ENCODE assay signal across 14 cellular contexts in genomic region chr7:132393789-132394261, GRCh38.
DNase-seq lines count a peak whose midpoint lies in the region; ATAC-seq, FAIRE-seq and TF ChIP-seq lines count a peak whose summit lies in the region.
"Had no signal": no experiment of that assay in that cellular context is flagged by ENCODE, and none has a peak within 500 bp of the region (broad histone marks: within the 10 kb centered on the region; RNA-seq: fewer than 3 reads in every experiment).

No MANE protein-coding gene starts in this region.

- H3K4me3 ChIP-seq in SK-N-SH (ENCODE audit: low read depth in 2 of 2, low read length in 1 of 2) (no peak overlapping the region), pancreas (no peak overlapping the region), transverse colon (no peak overlapping the region)
- H3K4me3 ChIP-seq: BLaER1 treated with 17β-estradiol and CSF1 and Interleukin-3, amounts not matched to agents 10 nM and 100 nM; HAP-1; SK-N-MC had no signal

- H3K36me3 ChIP-seq in SK-N-SH (replicated peaks in 1 of 2; ENCODE audit: control insufficient read depth in 1 of 2, insufficient read depth in 2 of 2, low read length in 1 of 2) (no peaks in the 10 kb centered on the region), pancreas (no peaks in the 10 kb centered on the region), transverse colon (no peaks in the 10 kb centered on the region)
- H3K36me3 ChIP-seq: BLaER1 treated with 17β-estradiol and CSF1 and Interleukin-3, amounts not matched to agents 10 nM and 100 nM; HAP-1 had no signal

- intact Hi-C loops in Right ventricle myocardium inferior (cut with DNase I) = no loop called here
- intact Hi-C loops in pancreas (cut with DNase I) = no loop called here
- intact Hi-C loops in transverse colon (cut with DNase I; ENCODE audit: low total_unique reads) = no loop called here

- no peak for TF ChIP-seq CTCF in SK-N-SH (IDR thresholded peaks at IDR 0.05)
- no peak for TF ChIP-seq CTCF in pancreas (IDR thresholded peaks at IDR 0.05)
- TF ChIP-seq CTCF in transverse colon (IDR thresholded peaks at IDR 0.05) = no peak

- H3K27ac ChIP-seq in SK-N-SH (ENCODE audit: low read depth in 2 of 2, low read length in 1 of 2) (peak overlapping the region in 1 of 2 experiments; percentile 14; a peak in 2 of 4 replicates), pancreas (no peak overlapping the region), transverse colon (no peak overlapping the region)
- H3K27ac ChIP-seq: BLaER1 treated with 17β-estradiol and CSF1 and Interleukin-3, amounts not matched to agents 10 nM and 100 nM; KMS-11; SK-N-MC had no signal

- H3K9ac ChIP-seq in SK-N-SH = no peak overlapping the region
- H3K9ac ChIP-seq: BLaER1 treated with 17β-estradiol and CSF1 and Interleukin-3, amounts not matched to agents 10 nM and 100 nM; KMS-11 had no signal

- H3K79me2 ChIP-seq in SK-N-SH (ENCODE audit: insufficient read depth) = no peaks in the 10 kb centered on the region

- WGBS in SK-N-SH (ENCODE audit: low lambda C conversion rate) = 45% methylated on average over 9 of the region's 9 CpGs
- whole genome bisulfite sequencing in pancreas, 2 donors = 47 to 54% methylated on average over 9 of the region's 9 CpGs
- 56% methylated on average over 9 of the region's 9 CpGs; no CpG with 5 or more reads in 1 of the 2 donors for WGBS in transverse colon (ENCODE audit: low coverage in 1 of 2), 2 donors

- CTCF ChIA-PET in SK-N-SH (lab: Yijun Ruan, JAX) = interaction anchor here (0.6 to 8.8 kb wide), 33 partner anchors 8 to 949 kb away, joined by 3 to 121 read pairs (median 5); partner anchors contain the start of gene PLXNA4

- POLR2A ChIA-PET in SK-N-SH (lab: Yijun Ruan, JAX) = no interaction called here

- ATAC-seq in Right ventricle myocardium inferior (peak; percentile 84), pancreas (peak in 3 of 4 donors; percentile 51 to 77 (median 70))

- no peak for TF ChIP-seq POLR2A in transverse colon (IDR thresholded peaks at IDR 0.05)

- peak; percentile 62 for DNase-seq in D341Med (ENCODE audit: low spot score)
- DNase-seq in SK-N-SH = peak; percentile 55
- no peak for DNase-seq in Right ventricle myocardium inferior (ENCODE audit: missing footprints)
- DNase-seq in pancreas = peak in 3 of 6 donors; percentile 15 to 32 (median 21)
- DNase-seq in transverse colon = no peak
- DNase-seq in NCI-H748 treated with DMSO at 0.1 percent for 48 hours (lab: John Stamatoyannopoulos, UW) = no peak
- DNase-seq in NCI-H1930 (lab: John Stamatoyannopoulos, UW) = no peak
- no peak for DNase-seq in activated CD4-positive, alpha-beta T cell treated with anti-CD3 and anti-CD28 coated beads for 1 hour
- DNase-seq: activated CD4-positive, alpha-beta T cell treated with anti-CD3 and anti-CD28 coated beads, Interleukin-2, amount 50 U/mL, for 48 hours; NCI-H510A had no signal

- no peaks in the 10 kb centered on the region for H3F3A ChIP-seq in SK-N-SH (replicated peaks; ENCODE audit: insufficient read depth)

- peak overlapping the region; percentile 28; the same call in 1 of the 2 replicates for H3K4me2 ChIP-seq in SK-N-SH
- H3K4me2 ChIP-seq: KMS-11 had no signal

- H3K9me2 ChIP-seq in SK-N-SH = no peaks in the 10 kb centered on the region

- TF ChIP-seq EP300 in SK-N-SH (IDR thresholded peaks at IDR 0.05; ENCODE audit: borderline replicate concordance in 1 of 2, low read depth in 1 of 2, low read length in 1 of 2) (peak in 1 of 2 experiments; percentile 44; a peak in 1 of 4 replicates), transverse colon (IDR thresholded peaks at IDR 0.05; ENCODE audit: low read depth) (no peak)

- H3K27me3 ChIP-seq in SK-N-SH (ENCODE audit: insufficient read depth) (no peaks in the 10 kb centered on the region), pancreas (no peaks in the 10 kb centered on the region), transverse colon (no peaks in the 10 kb centered on the region)
- H3K27me3 ChIP-seq: BLaER1 treated with 17β-estradiol and CSF1 and Interleukin-3, amounts not matched to agents 10 nM and 100 nM had no signal

- no peak for FAIRE-seq in pancreas (lab: Jason Lieb, UNC)

- H2AFZ ChIP-seq in SK-N-SH (ENCODE audit: low read depth) = no peak overlapping the region

- in situ Hi-C loops in transverse colon (cut with MboI; ENCODE audit: low pct_ligation_motif_present in 1 of 4, low pct_unique_long_range_greater_than_20kb in 1 of 4, low sequenced_read_pairs in 3 of 4) = no loop called here

- H3K4me1 ChIP-seq in SK-N-SH (ENCODE audit: control insufficient read depth in 1 of 2, insufficient read depth in 2 of 2, low read depth in 1 of 2, low read length in 1 of 2) = peaks cover 0 to 37% of the 10 kb centered on the region in 2 experiments; a peak in 1 of 4 replicates
- no peaks in the 10 kb centered on the region for H3K4me1 ChIP-seq in pancreas
- H3K4me1 ChIP-seq in transverse colon = peaks cover 0 to 8% (median 0%) of the 10 kb centered on the region in 4 donors
- H3K4me1 ChIP-seq: HAP-1 had no signal

- no peaks in the 10 kb centered on the region for H4K20me1 ChIP-seq in SK-N-SH (ENCODE audit: insufficient read depth)
- H4K20me1 ChIP-seq: BLaER1 treated with 17β-estradiol and CSF1 and Interleukin-3, amounts not matched to agents 10 nM and 100 nM had no signal

- no peak for TF ChIP-seq RAD21 in SK-N-SH (IDR thresholded peaks at IDR 0.05; ENCODE audit: low read length)

- H3K9me3 ChIP-seq in SK-N-SH (no peaks in the 10 kb centered on the region), pancreas (no peaks in the 10 kb centered on the region), transverse colon (no peaks in the 10 kb centered on the region)
- H3K9me3 ChIP-seq: BLaER1 treated with 17β-estradiol and CSF1 and Interleukin-3, amounts not matched to agents 10 nM and 100 nM; HAP-1 had no signal

TF ChIP-seq in SK-N-SH, 30 proteins besides CTCF, POLR2A, EP300 and RAD21:
- TF ChIP-seq CHD2 (IDR thresholded peaks at IDR 0.05; ENCODE audit: low read length, partially characterized antibody) = peak; percentile 72
- TF ChIP-seq TCF12 (IDR thresholded peaks at IDR 0.05) = peak; percentile 37; the same call in 1 of the 2 replicates
- TF ChIP-seq YY1 (IDR thresholded peaks at IDR 0.05; ENCODE audit: low read depth) = no peak
- peak; percentile 71 for TF ChIP-seq NFIC (IDR thresholded peaks at IDR 0.05; ENCODE audit: borderline replicate concordance)
- peak; percentile 34 for TF ChIP-seq PBX3 (IDR thresholded peaks at IDR 0.05)

Comparison
In these comparisons a context has a peak if more than half of its experiments do, and no peak if none do; other contexts are left out.
1. DNase-seq: peak in D341Med (single experiment) and SK-N-SH (single experiment); none in Right ventricle myocardium inferior (single experiment), transverse colon (single experiment), NCI-H748 treated with DMSO at 0.1 percent for 48 hours (single experiment), NCI-H1930 (0 of 2) and activated CD4-positive, alpha-beta T cell treated with anti-CD3 and anti-CD28 coated beads for 1 hour (single experiment).